In genomic region chr13:68509734-68510621, GRCh38 we compare ENCODE assay signal across 17 cellular contexts.
A peak's percentile ranks its signal among the peaks of the same experiment; 100 is the strongest.
DNase-seq lines count a peak whose midpoint lies in the region; ATAC-seq and TF ChIP-seq lines count a peak whose summit lies in the region.
"Had no signal": no experiment of that assay in that cellular context is flagged by ENCODE, and none has a peak within 500 bp of the region (broad histone marks: within the 10 kb centered on the region; RNA-seq: fewer than 3 reads in every experiment).

No MANE protein-coding gene starts in this region.

- no peak overlapping the region for H3K4me3 Mint-ChIP-seq in GM23338
- H3K4me3 Mint-ChIP-seq in T-helper 17 cell, result no peak overlapping the region
- no peak overlapping the region for H3K4me3 Mint-ChIP-seq in naive thymus-derived CD8-positive, alpha-beta T cell
- H3K4me3 Mint-ChIP-seq: activated T-cell treated with anti-CD3 and anti-CD28 coated beads, Interleukin-2, amount 50 U/mL, for 24 hours; CD14-positive monocyte; stimulated activated naive CD8-positive, alpha-beta T cell treated with anti-CD3 and anti-CD28 coated beads, Interleukin-15, amount 100 ng/mL, for 72 hours had no signal

- H3K4me2 ChIP-seq in GM23338, result no peak overlapping the region

- no peaks in the 10 kb centered on the region for H3K4me1 Mint-ChIP-seq in GM23338
- H3K4me1 Mint-ChIP-seq in T-helper 17 cell, result no peaks in the 10 kb centered on the region
- H3K4me1 Mint-ChIP-seq in naive thymus-derived CD8-positive, alpha-beta T cell, result no peaks in the 10 kb centered on the region
- H3K4me1 Mint-ChIP-seq: CD14-positive monocyte; stimulated activated naive CD8-positive, alpha-beta T cell treated with anti-CD3 and anti-CD28 coated beads, Interleukin-15, amount 100 ng/mL, for 72 hours had no signal

- H3K27me3 ChIP-seq in GM23338 (ENCODE audit: insufficient read depth), result no peaks in the 10 kb centered on the region
- no peaks in the 10 kb centered on the region for H3K27me3 ChIP-seq in kidney epithelial cell (ENCODE audit: control insufficient read depth, insufficient read depth, low read length)

- no peak overlapping the region for H3K27ac ChIP-seq in GM23338 (ENCODE audit: low read depth)

- H3K79me2 ChIP-seq in GM23338 (replicated peaks; ENCODE audit: insufficient read depth), result no peaks in the 10 kb centered on the region

- H3K4me3 ChIP-seq in GM23338, result no peak overlapping the region
- no peak overlapping the region for H3K4me3 ChIP-seq in kidney epithelial cell (ENCODE audit: low read depth, low read length)

- TF ChIP-seq CTCF in GM23338 (conservative IDR thresholded peaks at IDR 0.05; ENCODE audit: low read depth in 2 of 2) (no peak), kidney epithelial cell (IDR thresholded peaks at IDR 0.05; ENCODE audit: insufficient read depth, low read length, poor library complexity, severe bottlenecking) (no peak)

- H3K9me3 Mint-ChIP-seq in GM23338, result peaks cover 4% of the 10 kb centered on the region; the same call in 1 of the 3 replicates
- H3K9me3 Mint-ChIP-seq in naive thymus-derived CD8-positive, alpha-beta T cell, result peaks cover 0 to 15% (median 9%) of the 10 kb centered on the region in 9 donors

- no peak overlapping the region for H3K27ac Mint-ChIP-seq in GM23338
- H3K27ac Mint-ChIP-seq in T-helper 17 cell, result no peak overlapping the region
- H3K27ac Mint-ChIP-seq in naive thymus-derived CD8-positive, alpha-beta T cell, result no peak overlapping the region
- H3K27ac Mint-ChIP-seq: activated T-cell treated with anti-CD3 and anti-CD28 coated beads, Interleukin-2, amount 50 U/mL, for 24 hours; CD14-positive monocyte; stimulated activated naive CD8-positive, alpha-beta T cell treated with anti-CD3 and anti-CD28 coated beads, Interleukin-15, amount 100 ng/mL, for 72 hours had no signal

- H3K9me2 ChIP-seq in GM23338 (ENCODE audit: insufficient read depth), result 0 out of 2 replicates have a peak, but pooled peaks cover 9% of the 10 kb centered on the region

- H3F3A ChIP-seq in GM23338 (replicated peaks; ENCODE audit: low read depth), result no peaks in the 10 kb centered on the region

- no peaks in the 10 kb centered on the region for H4K20me1 ChIP-seq in GM23338 (replicated peaks; ENCODE audit: insufficient read depth)

- POLR2A ChIA-PET in naive thymus-derived CD8-positive, alpha-beta T cell (lab: Charles Lee), result no interaction called here

- no peaks in the 10 kb centered on the region for H3K4me1 ChIP-seq in GM23338 (ENCODE audit: insufficient read depth)

- H3K9me3 ChIP-seq in T-helper 17 cell (ENCODE audit: control insufficient read depth, low read length, poor library complexity, severe bottlenecking), result no peaks in the 10 kb centered on the region

- peak overlapping the region; percentile 23; the same call in 1 of the 2 replicates for H2AFZ ChIP-seq in GM23338

- DNase-seq in GM23338 (ENCODE audit: low spot score), result no peak
- peak; percentile 38 for DNase-seq in kidney epithelial cell (ENCODE audit: low read depth)
- no peak for DNase-seq in HuH-7 (ENCODE audit: low spot score)
- no peak for DNase-seq in T-helper 17 cell
- DNase-seq in naive thymus-derived CD8-positive, alpha-beta T cell, result no peak
- no peak for DNase-seq in NCI-H1694 treated with DMSO at 0.1 percent for 48 hours (lab: John Stamatoyannopoulos, UW)
- DNase-seq: activated T-cell treated with anti-CD3 and anti-CD28 coated beads, Interleukin-2, amount 50 U/mL, for 24 hours; amygdala; dermis blood vessel endothelial cell; GDM1; NCI-H2029; stimulated activated naive CD8-positive, alpha-beta T cell treated with anti-CD3 and anti-CD28 coated beads, Interleukin-15, amount 100 ng/mL, for 72 hours had no signal

- 0 out of 2 replicates have a peak, but pooled peaks cover 3% of the 10 kb centered on the region for H3K36me3 ChIP-seq in GM23338 (ENCODE audit: insufficient read depth)
- no peaks in the 10 kb centered on the region for H3K36me3 ChIP-seq in kidney epithelial cell (ENCODE audit: control insufficient read depth, insufficient read depth, low read length)

- no peaks in the 10 kb centered on the region for H3K27me3 Mint-ChIP-seq in GM23338 (ENCODE audit: insufficient read depth, low read depth, poor library complexity)
- H3K27me3 Mint-ChIP-seq in T-helper 17 cell, result no peaks in the 10 kb centered on the region
- no peaks in the 10 kb centered on the region for H3K27me3 Mint-ChIP-seq in naive thymus-derived CD8-positive, alpha-beta T cell
- H3K27me3 Mint-ChIP-seq: activated T-cell treated with anti-CD3 and anti-CD28 coated beads, Interleukin-2, amount 50 U/mL, for 24 hours; stimulated activated naive CD8-positive, alpha-beta T cell treated with anti-CD3 and anti-CD28 coated beads, Interleukin-15, amount 100 ng/mL, for 72 hours had no signal

- ATAC-seq in GM18907 (IDR thresholded peaks at IDR 0.05; ENCODE audit: unreplicated experiment), result peak; percentile 49
- ATAC-seq in GM23338, result no peak
- ATAC-seq in HG03469 (IDR thresholded peaks at IDR 0.05; ENCODE audit: unreplicated experiment), result peak; percentile 93
- no peak for ATAC-seq in T-helper 17 cell
- ATAC-seq in naive thymus-derived CD8-positive, alpha-beta T cell, result no peak
- ATAC-seq: activated CD4-positive, CD25-positive, alpha-beta regulatory T cell treated with anti-CD3 and anti-CD28 coated beads, Interleukin-2, amount 50 U/mL, for 24 hours; SK-N-SH treated with all-trans-retinoic acid at 6 μM for 48 hours; stimulated activated naive CD8-positive, alpha-beta T cell treated with anti-CD3 and anti-CD28 coated beads, Interleukin-15, amount 100 ng/mL, for 72 hours had no signal

- H3K36me3 Mint-ChIP-seq in GM23338 (ENCODE audit: low read depth), result peaks cover 4% of the 10 kb centered on the region; the same call in 1 of the 3 replicates
- H3K36me3 Mint-ChIP-seq in T-helper 17 cell (ENCODE audit: low read depth), result no peaks in the 10 kb centered on the region
- peaks cover 0 to 5% (median 0%) of the 10 kb centered on the region in 3 donors for H3K36me3 Mint-ChIP-seq in naive thymus-derived CD8-positive, alpha-beta T cell
- H3K36me3 Mint-ChIP-seq: CD14-positive monocyte had no signal

TF ChIP-seq in GM23338, 12 proteins besides CTCF, POLR2A, EP300 and RAD21 (continues in another document):
- TF ChIP-seq ZNF114 (CRISPR knock-in tag; IDR thresholded peaks at IDR 0.05) (no peak), STAT1 (IDR thresholded peaks at IDR 0.05; ENCODE audit: unreplicated experiment) (no peak), CREB1 (CRISPR knock-in tag; IDR thresholded peaks at IDR 0.05; ENCODE audit: low read depth) (no peak), ETS1 (IDR thresholded peaks at IDR 0.05) (no peak), EZH2phosphoT487 (IDR thresholded peaks at IDR 0.05; ENCODE audit: unreplicated experiment) (no peak), JUNB (IDR thresholded peaks at IDR 0.05; ENCODE audit: unreplicated experiment) (no peak), POLR2AphosphoS5 (IDR thresholded peaks at IDR 0.05; ENCODE audit: low read depth) (no peak)

Comparison
In these comparisons a context has a peak if more than half of its experiments do, and no peak if none do; other contexts are left out.
1. ATAC-seq: peak in GM18907 (single experiment) and HG03469 (single experiment); none in GM23338 (single experiment), T-helper 17 cell (single experiment) and naive thymus-derived CD8-positive, alpha-beta T cell (0 of 2).